ENCODE assay signal across 8 cellular contexts in the genomic region with DNA sequence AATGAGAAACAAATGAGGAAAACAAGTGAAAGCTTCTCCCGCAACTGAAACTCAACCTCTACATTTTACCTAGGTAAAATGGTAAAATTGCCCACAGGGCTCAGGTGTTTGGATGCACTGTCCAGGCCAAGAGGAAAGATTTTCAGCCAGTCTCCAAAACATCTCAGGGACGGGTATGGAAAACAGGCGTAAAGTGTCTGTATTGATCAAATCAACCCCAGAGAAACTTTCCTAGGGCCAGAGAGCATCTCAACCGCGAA. TPM values are rescaled to one million over a fixed set of nuclear protein-coding genes. Genes with fewer than 3 reads are reported as not detected.
DNase-seq lines count a peak whose midpoint lies in the region; ATAC-seq and TF ChIP-seq lines count a peak whose summit lies in the region.

No MANE protein-coding gene starts in this region.

- peak overlapping the region; percentile 41 for H3K27ac ChIP-seq in PC-9
- H3K27ac ChIP-seq in esophagus (ENCODE audit: low read depth in 2 of 2, low read length in 1 of 2): peak overlapping the region; percentile 83

- H3K4me1 ChIP-seq in PC-9 (replicated peaks; ENCODE audit: insufficient read depth) (peaks cover 25% of the 10 kb centered on the region), esophagus (ENCODE audit: control insufficient read depth in 2 of 2, insufficient read depth in 2 of 2, low read length in 1 of 2) (no peaks in the 10 kb centered on the region)

- no peaks in the 10 kb centered on the region for H3K27me3 ChIP-seq in PC-9 (ENCODE audit: insufficient read depth, low read depth)
- H3K27me3 ChIP-seq in esophagus (ENCODE audit: control insufficient read depth in 1 of 2, insufficient read depth in 2 of 2, low read length in 2 of 2): no peaks in the 10 kb centered on the region

- POLR2A ChIA-PET in PC-9 (lab: Charles Lee; ENCODE audit: unreplicated experiment): interaction anchor here (0.6 to 1.0 kb wide), 8 partner anchors 8 to 649 kb away, joined by 3 to 6 read pairs (median 5); a partner anchor contains a TSS

- no peaks in the 10 kb centered on the region for H3K9me2 ChIP-seq in PC-9 (ENCODE audit: insufficient read depth)

- ATAC-seq in GM21717 (IDR thresholded peaks at IDR 0.05; ENCODE audit: unreplicated experiment) (no peak), GM18517 (IDR thresholded peaks at IDR 0.05; ENCODE audit: unreplicated experiment) (no peak), HG03571 (IDR thresholded peaks at IDR 0.05; ENCODE audit: unreplicated experiment) (no peak)

- H3F3A ChIP-seq in PC-9 (ENCODE audit: insufficient read depth, low read depth): peaks cover 26% of the 10 kb centered on the region

- H3K4me3 ChIP-seq in GM12875 (ENCODE audit: low read depth, low read length) (peak overlapping the region; percentile 46), PC-9 (peak overlapping the region; percentile 68), esophagus (ENCODE audit: low read depth in 1 of 2, low read length in 2 of 2) (peak overlapping the region; percentile 26 to 38), retinal pigment epithelial cell (ENCODE audit: low read length) (peak overlapping the region; percentile 96)

- peak overlapping the region; percentile 86 for H3K4me2 ChIP-seq in PC-9

- peaks cover 43% of the 10 kb centered on the region for H3K79me2 ChIP-seq in PC-9 (ENCODE audit: low read depth)

- H3K36me3 ChIP-seq in PC-9 (ENCODE audit: low read depth) (peaks cover 23% of the 10 kb centered on the region), esophagus (ENCODE audit: control insufficient read depth in 2 of 2, insufficient read depth in 2 of 2, low read length in 1 of 2) (no peaks in the 10 kb centered on the region)

- TF ChIP-seq CTCF in GM12875 (IDR thresholded peaks at IDR 0.05; ENCODE audit: borderline replicate concordance, insufficient read depth, low read depth, low read length) (no peak), PC-9 (conservative IDR thresholded peaks at IDR 0.05) (no peak), retinal pigment epithelial cell (conservative IDR thresholded peaks at IDR 0.05; ENCODE audit: low read depth, low read length) (no peak)

- H4K20me1 ChIP-seq in PC-9 (ENCODE audit: insufficient read depth): peaks cover 10% of the 10 kb centered on the region; the same call in 1 of the 2 replicates

- peak overlapping the region; percentile 94 for H2AFZ ChIP-seq in PC-9

- 10 to 12% methylated on average over 5 of the region's 5 CpGs for WGBS in esophagus, 2 donors

- CTCF ChIA-PET in PC-9 (lab: Charles Lee): interaction anchor here (0.7 kb wide), 2 partner anchors 174 to 177 kb away, joined by 3 read pairs; no protein-coding TSS in a partner anchor

- BruUV-seq in PC-9 (replicated peaks; lab: Mats Ljungman, UMichigan): no TSS peak

- intact Hi-C loops in PC-9 (cut with micrococcal nuclease; ENCODE audit: unreplicated experiment): loop anchor here (1.0 to 5.0 kb wide), 6 partner anchors 28 to 543 kb away; a partner anchor contains a TSS

- no peaks in the 10 kb centered on the region for H3K9me3 ChIP-seq in PC-9 (ENCODE audit: insufficient read depth, low read depth)
- H3K9me3 ChIP-seq in esophagus (ENCODE audit: control insufficient read depth in 2 of 2, insufficient read depth in 1 of 2, low read depth in 1 of 2, low read length in 1 of 2): no peaks in the 10 kb centered on the region

- DNase-seq in PC-9 (no peak), retinal pigment epithelial cell (ENCODE audit: low read depth) (no peak)
- no peak for DNase-seq in activated effector memory CD4-positive, alpha-beta T cell treated with Interleukin-2 at 50 U/mL for 16 hours

RNA-seq across cellular contexts. Expression of a gene that starts 0.4 kb away (rescaled TPM):
- 96.4 and 132 TPM in 2 replicates for total RNA-seq in PC-9 (2021)
- 10 to 100 TPM in 1 of 2 donors, 1 to 10 TPM in 1; 7.2 to 29.4 TPM for polyA plus RNA-seq in esophagus

RNA-seq across cellular contexts. Expression of a gene that starts 27.9 kb away (rescaled TPM):
- 25.9 and 28.8 TPM in 2 replicates for total RNA-seq in PC-9 (2021)
- polyA plus RNA-seq in esophagus: 10 to 100 TPM in 1 of 2 donors, 1 to 10 TPM in 1; 8.9 to 12.8 TPM

Comparison
In these comparisons a context has a peak if more than half of its experiments do, and no peak if none do; other contexts are left out.
1. H3K4me3 ChIP-seq: peak in every context shown above with its lines; median percentile 96 in retinal pigment epithelial cell; 68 in PC-9; 46 in GM12875; 32 in esophagus.